ENCODE assay signal across 16 cellular contexts in the genomic region with DNA sequence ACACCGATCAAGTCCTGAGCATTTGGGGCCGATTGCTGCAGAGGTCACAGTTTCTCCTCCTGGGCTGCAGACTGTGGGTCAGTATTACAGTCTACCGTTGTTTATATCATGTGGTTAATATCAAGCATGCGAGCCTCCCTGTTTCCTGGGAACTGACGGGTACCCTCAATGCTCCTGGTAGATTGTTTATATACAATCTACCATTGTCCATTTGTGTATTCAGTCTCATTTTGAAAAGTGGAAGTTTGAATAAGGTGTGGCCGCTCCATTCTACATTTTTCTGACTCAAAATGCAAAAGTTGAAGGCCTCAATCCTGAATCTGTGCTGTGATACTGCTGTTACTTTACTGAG.
"Had no signal": no experiment of that assay in that cellular context is flagged by ENCODE, and none has a peak within 500 bp of the region (broad histone marks: within the 10 kb centered on the region; RNA-seq: fewer than 3 reads in every experiment).

No MANE protein-coding gene starts in this region.

- H3K27ac ChIP-seq: RWPE1 had no signal

- DNase-seq: KBM-7, MM.1S, NCI-H1092 treated with DMSO at 0.1 percent for 48 hours, NCI-H1436, NCI-H187, NCI-H2029, NCI-H2081 treated with DMSO at 0.1 percent for 48 hours, NCI-H2171, NCI-H226, NCI-H446, NCI-H510A, NCI-H524 treated with DMSO at 0.1 percent for 48 hours, NCI-H69, NCI-H774, SHP77 had no signal
